In the genomic region with DNA sequence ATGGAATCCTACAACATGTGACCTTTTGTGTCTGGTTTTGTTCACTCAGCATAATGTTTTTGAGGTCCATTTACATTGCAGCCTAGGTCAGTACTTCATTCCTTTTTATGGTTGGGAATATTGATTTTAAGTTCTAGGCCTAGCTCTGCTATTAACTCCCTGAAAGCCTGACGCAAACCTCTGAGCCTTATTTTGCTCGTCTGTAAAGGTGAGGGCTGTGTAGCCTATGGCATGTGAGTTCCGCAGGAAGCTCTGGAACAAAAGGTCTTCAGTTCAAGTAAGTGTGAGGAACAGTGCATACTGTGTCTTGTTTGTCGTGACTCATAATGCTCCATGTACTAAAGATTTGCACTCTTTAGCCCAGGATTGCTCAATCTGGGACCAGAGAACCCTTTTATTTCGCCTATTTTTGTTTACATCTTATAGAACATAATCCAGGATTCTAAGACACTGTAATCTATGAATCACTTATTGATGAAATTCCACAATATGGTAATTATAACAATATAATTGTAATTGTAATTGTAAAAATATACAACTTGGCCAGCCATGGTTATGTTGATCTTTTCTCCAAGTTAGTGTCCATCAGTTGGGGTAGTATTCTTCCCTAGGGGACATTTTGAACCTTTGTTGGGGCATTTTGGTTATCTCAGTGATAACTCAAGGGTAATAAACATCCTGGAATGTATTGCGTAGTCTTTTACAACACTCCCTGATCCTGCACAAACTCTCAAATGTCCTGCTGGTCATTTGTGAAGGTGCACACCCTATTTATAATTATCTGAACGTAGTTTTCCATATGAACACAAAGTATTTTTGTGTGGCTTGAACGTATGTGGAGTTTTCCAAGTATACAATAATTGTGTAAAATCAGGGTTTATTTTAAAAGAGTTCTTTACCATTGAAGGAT, we compare ENCODE assay signal across 17 cellular contexts.
DNase-seq lines count a peak whose midpoint lies in the region; ATAC-seq and TF ChIP-seq lines count a peak whose summit lies in the region.
"Had no signal": no experiment of that assay in that cellular context is flagged by ENCODE, and none has a peak within 500 bp of the region (broad histone marks: within the 10 kb centered on the region; RNA-seq: fewer than 3 reads in every experiment).

No MANE protein-coding gene starts in this region.

- POLR2A ChIA-PET in Caco-2 (lab: Charles Lee), result no interaction called here
- POLR2A ChIA-PET in Panc1 (lab: Charles Lee), result no interaction called here

- H3K9me3 ChIP-seq in Caco-2, result no peaks in the 10 kb centered on the region
- no peaks in the 10 kb centered on the region for H3K9me3 ChIP-seq in Panc1 (ENCODE audit: control insufficient read depth, insufficient read depth, low read depth, low read length)
- H3K9me3 ChIP-seq in prostate gland, result no peaks in the 10 kb centered on the region

- H3K36me3 ChIP-seq in Caco-2 (ENCODE audit: control insufficient read depth, insufficient read depth, low read length) (no peaks in the 10 kb centered on the region; the same call in 1 of the 2 replicates), Panc1 (ENCODE audit: control insufficient read depth, insufficient read depth, low read length) (no peaks in the 10 kb centered on the region), prostate gland (no peaks in the 10 kb centered on the region)

- no peaks in the 10 kb centered on the region for H3K27me3 ChIP-seq in Caco-2 (replicated peaks; ENCODE audit: control insufficient read depth, insufficient read depth, low read length)
- H3K27me3 ChIP-seq in Panc1 (ENCODE audit: control insufficient read depth, insufficient read depth, low read length), result no peaks in the 10 kb centered on the region
- H3K27me3 ChIP-seq in prostate gland (replicated peaks; ENCODE audit: insufficient read depth), result no peaks in the 10 kb centered on the region

- peak; percentile 62 to 67 for DNase-seq in Caco-2
- no peak for DNase-seq in Panc1 (ENCODE audit: low read depth, low spot score)
- peak; percentile 27 for DNase-seq in epithelial cell of proximal tubule (ENCODE audit: low read depth)
- peak; percentile 26 for DNase-seq in mucosa of gallbladder (ENCODE audit: low spot score)
- no peak for DNase-seq in prostate gland (ENCODE audit: low spot score)
- DNase-seq in nucleus accumbens (lab: John Stamatoyannopoulos, UW), result no peak
- DNase-seq in NCI-H774 (lab: John Stamatoyannopoulos, UW), result no peak
- no peak for DNase-seq in activated naive CD8-positive, alpha-beta T cell treated with anti-CD3 and anti-CD28 coated beads for 36 hours
- DNase-seq: activated CD4-positive, alpha-beta T cell treated with anti-CD3 and anti-CD28 coated beads for 4 hours; activated gamma-delta T cell; CD4-positive, alpha-beta memory T cell; left ventricle myocardium superior; NCI-H1092; NCI-H2171 treated with DMSO at 0.1 percent for 48 hours; NK-92 treated with Interleukin-12 subunit alpha and Interleukin-12 subunit beta, amount 100 ng/mL, for 24 hours; Right ventricle myocardium superior had no signal

- CTCF ChIA-PET in Caco-2 (lab: Charles Lee), result no interaction called here
- CTCF ChIA-PET in Panc1 (lab: Charles Lee), result no interaction called here

- TF ChIP-seq CTCF in Caco-2 (IDR thresholded peaks at IDR 0.05; ENCODE audit: insufficient read depth in 1 of 2, low read depth in 1 of 2, low read length in 1 of 2, severe bottlenecking in 1 of 2, unreplicated experiment in 1 of 2) (peak in 1 of 2 experiments; percentile 50), Panc1 (IDR thresholded peaks at IDR 0.05) (no peak), epithelial cell of proximal tubule (conservative IDR thresholded peaks at IDR 0.05; ENCODE audit: low read depth, low read length) (no peak), prostate gland (IDR thresholded peaks at IDR 0.05) (no peak)

- peak overlapping the region; percentile 89 for H3K27ac Mint-ChIP-seq in Caco-2 (ENCODE audit: unreplicated experiment)
- H3K27ac Mint-ChIP-seq in activated naive CD8-positive, alpha-beta T cell treated with anti-CD3 and anti-CD28 coated beads for 36 hours, result no peak overlapping the region
- H3K27ac Mint-ChIP-seq: T-helper 2 cell treated with Interferon-gamma antibody and Interleukin-4, amounts not matched to agents 5 μg/mL and 100 μg/mL, for 36 hours had no signal

- peaks cover 6% of the 10 kb centered on the region for H3K9me3 Mint-ChIP-seq in Caco-2 (ENCODE audit: unreplicated experiment)
- no peaks in the 10 kb centered on the region for H3K9me3 Mint-ChIP-seq in activated naive CD8-positive, alpha-beta T cell treated with anti-CD3 and anti-CD28 coated beads for 36 hours
- H3K9me3 Mint-ChIP-seq: CD4-positive, alpha-beta memory T cell; T-helper 2 cell treated with Interferon-gamma antibody and Interleukin-4, amounts not matched to agents 5 μg/mL and 100 μg/mL, for 36 hours had no signal

- H3K4me3 Mint-ChIP-seq in Caco-2 (ENCODE audit: unreplicated experiment), result peak overlapping the region; percentile 31
- H3K4me3 Mint-ChIP-seq in activated naive CD8-positive, alpha-beta T cell treated with anti-CD3 and anti-CD28 coated beads for 36 hours, result no peak overlapping the region
- H3K4me3 Mint-ChIP-seq: CD4-positive, alpha-beta memory T cell; T-helper 2 cell treated with Interferon-gamma antibody and Interleukin-4, amounts not matched to agents 5 μg/mL and 100 μg/mL, for 36 hours had no signal

- peak; percentile 56; the same call in 1 of the 2 replicates for ATAC-seq in Panc1
- ATAC-seq: left ventricle myocardium superior had no signal

- H3K4me1 ChIP-seq in Caco-2, result peaks cover 20% of the 10 kb centered on the region
- H3K4me1 ChIP-seq in Panc1 (ENCODE audit: control insufficient read depth, insufficient read depth, low read length), result no peaks in the 10 kb centered on the region; the same call in 1 of the 2 replicates
- no peaks in the 10 kb centered on the region for H3K4me1 ChIP-seq in prostate gland (replicated peaks)

- H3K36me3 Mint-ChIP-seq in Caco-2 (ENCODE audit: insufficient read depth, unreplicated experiment), result no peaks in the 10 kb centered on the region
- peaks cover 9% of the 10 kb centered on the region for H3K36me3 Mint-ChIP-seq in activated naive CD8-positive, alpha-beta T cell treated with anti-CD3 and anti-CD28 coated beads for 36 hours

- peaks cover 46% of the 10 kb centered on the region for H3K4me1 Mint-ChIP-seq in Caco-2 (ENCODE audit: low read depth, unreplicated experiment)
- H3K4me1 Mint-ChIP-seq in activated naive CD8-positive, alpha-beta T cell treated with anti-CD3 and anti-CD28 coated beads for 36 hours, result no peaks in the 10 kb centered on the region

- BruUV-seq in Caco-2 (replicated peaks; lab: Mats Ljungman, UMichigan) (no TSS peak), Panc1 (replicated peaks; lab: Mats Ljungman, UMichigan) (no TSS peak)

- H3K4me3 ChIP-seq in Caco-2 (ENCODE audit: low read depth, low read length), result no peak overlapping the region
- no peak overlapping the region for H3K4me3 ChIP-seq in Panc1 (ENCODE audit: low read depth in 2 of 2, low read length in 2 of 2)
- H3K4me3 ChIP-seq in epithelial cell of proximal tubule (ENCODE audit: low read depth, low read length), result no peak overlapping the region
- no peak overlapping the region for H3K4me3 ChIP-seq in prostate gland

- H3K27me3 Mint-ChIP-seq in Caco-2 (ENCODE audit: insufficient read depth, unreplicated experiment), result no peaks in the 10 kb centered on the region
- no peaks in the 10 kb centered on the region for H3K27me3 Mint-ChIP-seq in activated naive CD8-positive, alpha-beta T cell treated with anti-CD3 and anti-CD28 coated beads for 36 hours
- H3K27me3 Mint-ChIP-seq: CD4-positive, alpha-beta memory T cell had no signal

- TF ChIP-seq POLR2A in prostate gland (IDR thresholded peaks at IDR 0.05), result no peak

- intact Hi-C loops in Caco-2 (cut with micrococcal nuclease; ENCODE audit: unreplicated experiment), result loop anchor here (5.0 kb wide), 2 partner anchors 96 to 181 kb away; no protein-coding TSS in a partner anchor
- intact Hi-C loops in Panc1 (cut with micrococcal nuclease; ENCODE audit: unreplicated experiment), result no loop called here
- intact Hi-C loops in prostate gland (cut with DNase I), result no loop called here

- no peak overlapping the region for H3K27ac ChIP-seq in Panc1 (ENCODE audit: low read length)
- H3K27ac ChIP-seq in prostate gland, result no peak overlapping the region

- 84% methylated on average over 8 of the region's 8 CpGs for WGBS in prostate gland

- in situ Hi-C loops in Panc1 (cut with HindIII; ENCODE audit: low pct_unique_long_range_greater_than_20kb, low sequenced_read_pairs), result no loop called here

Comparison
In these comparisons a context has a peak if more than half of its experiments do, and no peak if none do; other contexts are left out.
1. DNase-seq: peak in Caco-2 (2 of 2), epithelial cell of proximal tubule (single experiment) and mucosa of gallbladder (single experiment); none in Panc1 (single experiment), prostate gland (single experiment), nucleus accumbens (0 of 56), NCI-H774 (single experiment) and activated naive CD8-positive, alpha-beta T cell treated with anti-CD3 and anti-CD28 coated beads for 36 hours (single experiment).